24 cellular contexts compared by ENCODE assay signal in the genomic region with DNA sequence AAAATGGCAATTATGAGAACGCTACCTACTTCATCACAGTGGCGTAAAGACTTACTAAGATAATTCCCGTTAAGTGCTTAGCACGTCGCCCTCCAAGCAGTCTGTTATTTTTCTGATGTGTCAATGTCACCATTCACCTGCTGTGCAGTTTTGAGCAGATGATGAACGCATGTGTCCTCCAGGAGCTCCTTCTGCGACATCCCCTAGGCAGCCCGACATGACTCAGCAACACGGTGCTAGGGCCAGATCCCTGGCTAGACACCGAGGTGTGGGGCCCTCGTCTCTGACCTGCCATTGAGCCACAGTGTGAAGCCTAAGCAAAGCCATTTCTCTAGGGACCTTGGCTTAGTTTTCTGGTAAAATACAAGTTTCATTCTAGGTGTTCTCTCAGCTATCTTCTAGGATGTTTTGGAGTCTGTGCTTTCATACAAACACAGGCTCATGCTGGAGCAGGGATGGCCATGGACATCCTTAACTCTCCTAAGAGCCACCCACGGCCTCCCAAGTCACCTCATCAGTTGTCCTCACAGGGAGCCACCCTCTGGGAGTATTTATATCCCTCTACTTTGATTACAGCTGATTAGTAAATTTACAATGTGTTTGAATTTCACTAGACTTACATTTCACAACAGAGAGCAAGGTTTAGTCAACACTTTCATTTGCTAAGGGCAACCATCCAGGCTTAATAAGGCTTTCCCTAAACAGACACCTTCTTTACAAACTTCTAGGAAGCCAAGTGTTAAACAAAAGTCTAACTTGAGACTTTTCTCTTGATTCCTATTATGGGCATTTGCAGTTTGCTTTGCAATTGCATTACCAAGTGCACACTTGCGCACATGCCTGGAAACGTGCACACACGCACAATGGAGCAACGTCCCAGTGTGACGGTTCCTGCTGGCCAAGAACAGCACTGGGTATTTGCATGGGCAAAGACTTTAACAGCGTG.
DNase-seq lines count a peak whose midpoint lies in the region; ATAC-seq, FAIRE-seq and TF ChIP-seq lines count a peak whose summit lies in the region.
"Had no signal": no experiment of that assay in that cellular context is flagged by ENCODE, and none has a peak within 500 bp of the region (broad histone marks: within the 10 kb centered on the region; RNA-seq: fewer than 3 reads in every experiment).

No MANE protein-coding gene starts in this region.

- H3F3A ChIP-seq in MM.1S (ENCODE audit: insufficient read depth, low read length): peaks cover 21% of the 10 kb centered on the region; the same call in 1 of the 2 replicates

- no peaks in the 10 kb centered on the region for H3K9me2 ChIP-seq in MM.1S (replicated peaks; ENCODE audit: insufficient read depth, low read length)

- no peaks in the 10 kb centered on the region for H3K27me3 Mint-ChIP-seq in CD8-positive, alpha-beta memory T cell

- H3K9me1 ChIP-seq in K562 (ENCODE audit: control insufficient read depth, insufficient read depth, low read length): peaks cover 3% of the 10 kb centered on the region

- no peaks in the 10 kb centered on the region for H3K36me3 Mint-ChIP-seq in CD8-positive, alpha-beta memory T cell

- H3K27me3 ChIP-seq in BLaER1 (0 out of 2 replicates have a peak, but pooled peaks cover 6% of the 10 kb centered on the region), K562 (ENCODE audit: control insufficient read depth in 2 of 2, insufficient read depth in 2 of 2, low read length in 2 of 2) (0 out of 5 replicates have a peak, but pooled peaks cover 0 to 10% of the 10 kb centered on the region in 2 experiments), right lobe of liver (no peaks in the 10 kb centered on the region), MM.1S (replicated peaks; ENCODE audit: insufficient read depth, low read length) (no peaks in the 10 kb centered on the region)
- H3K27me3 ChIP-seq in CD8-positive, alpha-beta memory T cell (ENCODE audit: insufficient read depth, low read length, poor library complexity, severe bottlenecking): no peaks in the 10 kb centered on the region
- H3K27me3 ChIP-seq: BE2C, body of pancreas, tibial nerve had no signal

- peak overlapping the region in 3 of 8 donors; percentile 31 to 78 (median 41) for H3K27ac Mint-ChIP-seq in CD8-positive, alpha-beta memory T cell
- H3K27ac Mint-ChIP-seq: activated B cell treated with CpG ODN at 0.5 μM for 24 hours; activated naive CD4-positive, alpha-beta T cell treated with anti-CD3 and anti-CD28 coated beads for 36 hours; naive B cell; stimulated activated memory B cell treated with anti-CD40 and anti-IgM and Interleukin-4, amounts not matched to agents 10 μg/mL and 1 μg/mL and 100 μg/mL, for 72 hours had no signal

- CTCF ChIA-PET in CD8-positive, alpha-beta memory T cell (lab: Charles Lee): interaction anchor here (1.1 kb wide), 1 partner anchor 13 kb away, joined by 3 read pairs; no protein-coding TSS in a partner anchor
- CTCF ChIA-PET in K562 (lab: Yijun Ruan, JAX; ENCODE audit: low intra/inter-chr PET ratio): no interaction called here

- peak overlapping the region; percentile 86 for H3K4me2 ChIP-seq in BLaER1
- no peak overlapping the region for H3K4me2 ChIP-seq in K562 (ENCODE audit: insufficient read depth, low read length)
- no peak overlapping the region for H3K4me2 ChIP-seq in MM.1S (ENCODE audit: low read depth, low read length)

- no peak overlapping the region for H3K27ac ChIP-seq in BLaER1
- H3K27ac ChIP-seq in CD8-positive, alpha-beta memory T cell (ENCODE audit: low read depth, low read length): no peak overlapping the region
- no peak overlapping the region for H3K27ac ChIP-seq in K562 (ENCODE audit: extremely low read depth, low read depth, low read length)
- H3K27ac ChIP-seq in right lobe of liver: peak overlapping the region; percentile 48 to 80 (median 53)
- no peak overlapping the region for H3K27ac ChIP-seq in MM.1S (ENCODE audit: low read length)
- H3K27ac ChIP-seq: body of pancreas, RWPE1, tibial nerve had no signal

- H3K9me3 ChIP-seq in BLaER1 (peaks cover 9% of the 10 kb centered on the region; the same call in 1 of the 2 replicates), K562 (replicated peaks; ENCODE audit: control insufficient read depth, insufficient read depth, low read depth, low read length) (no peaks in the 10 kb centered on the region), right lobe of liver (no peaks in the 10 kb centered on the region), MM.1S (replicated peaks; ENCODE audit: insufficient read depth, low read length) (no peaks in the 10 kb centered on the region)
- no peaks in the 10 kb centered on the region for H3K9me3 ChIP-seq in CD8-positive, alpha-beta memory T cell (ENCODE audit: low read length)
- H3K9me3 ChIP-seq: BE2C, body of pancreas, tibial nerve had no signal

- no peak for TF ChIP-seq EP300 in K562 (IDR thresholded peaks at IDR 0.05; ENCODE audit: low read length)

- H3K36me3 ChIP-seq in BLaER1 (no peaks in the 10 kb centered on the region), K562 (ENCODE audit: control insufficient read depth, insufficient read depth, low read length) (no peaks in the 10 kb centered on the region), right lobe of liver (no peaks in the 10 kb centered on the region), MM.1S (replicated peaks; ENCODE audit: insufficient read depth, low read length) (no peaks in the 10 kb centered on the region)
- no peaks in the 10 kb centered on the region for H3K36me3 ChIP-seq in CD8-positive, alpha-beta memory T cell (ENCODE audit: insufficient read depth, low read length)
- H3K36me3 ChIP-seq: BE2C, tibial nerve had no signal

- H4K20me1 ChIP-seq in BLaER1 (no peaks in the 10 kb centered on the region), K562 (replicated peaks; ENCODE audit: control insufficient read depth, insufficient read depth, low read length) (no peaks in the 10 kb centered on the region; the same call in 1 of the 2 replicates), MM.1S (ENCODE audit: insufficient read depth, low read length) (no peaks in the 10 kb centered on the region)

- peak overlapping the region in 4 of 7 donors; percentile 22 to 64 (median 29) for H3K4me3 Mint-ChIP-seq in CD8-positive, alpha-beta memory T cell
- H3K4me3 Mint-ChIP-seq: activated B cell treated with CpG ODN at 0.5 μM for 24 hours; activated naive CD4-positive, alpha-beta T cell treated with anti-CD3 and anti-CD28 coated beads for 36 hours; stimulated activated memory B cell treated with anti-CD40 and anti-IgM and Interleukin-4, amounts not matched to agents 10 μg/mL and 1 μg/mL and 100 μg/mL, for 72 hours had no signal

- no peaks in the 10 kb centered on the region for H3K9me3 Mint-ChIP-seq in CD8-positive, alpha-beta memory T cell

- peaks cover 85 to 94% (median 94%) of the 10 kb centered on the region in 3 donors for H3K4me1 Mint-ChIP-seq in CD8-positive, alpha-beta memory T cell

- H3K4me1 ChIP-seq in BLaER1: peaks cover 76% of the 10 kb centered on the region
- peaks cover 66% of the 10 kb centered on the region for H3K4me1 ChIP-seq in CD8-positive, alpha-beta memory T cell (ENCODE audit: insufficient read depth, low read length)
- H3K4me1 ChIP-seq in K562 (replicated peaks in 1 of 2; ENCODE audit: control insufficient read depth in 2 of 2, insufficient read depth in 2 of 2, low read length in 2 of 2): peaks cover 4 to 22% of the 10 kb centered on the region in 2 experiments; a peak in 4 of 5 replicates
- peaks cover 0 to 22% (median 10%) of the 10 kb centered on the region in 4 donors for H3K4me1 ChIP-seq in right lobe of liver
- peaks cover 28% of the 10 kb centered on the region for H3K4me1 ChIP-seq in MM.1S (ENCODE audit: low read length)
- H3K4me1 ChIP-seq: body of pancreas had no signal

- TF ChIP-seq CTCF in K562 (IDR thresholded peaks at IDR 0.05 in 2 of 3, conservative IDR thresholded peaks at IDR 0.05 in 1 of 3; ENCODE audit: insufficient read depth in 2 of 3, low read depth in 1 of 3, low read length in 3 of 3): no peak
- TF ChIP-seq CTCF in right lobe of liver (IDR thresholded peaks at IDR 0.05): no peak
- TF ChIP-seq CTCF in MM.1S (IDR thresholded peaks at IDR 0.05; ENCODE audit: low read length): no peak

- H3K9ac ChIP-seq in BLaER1 (no peak overlapping the region), K562 (ENCODE audit: insufficient read depth in 1 of 2, low read depth in 2 of 2, low read length in 2 of 2) (no peak overlapping the region), MM.1S (ENCODE audit: low read length) (no peak overlapping the region)

- FAIRE-seq in K562 (lab: Jason Lieb, UNC): peak; percentile 35

- no TSS peak for BruUV-seq in K562 (replicated peaks; lab: Mats Ljungman, UMichigan)

- WGBS in K562 (ENCODE audit: insufficient coverage, low coverage, missing lambda C conversion rate): 38% methylated on average over 18 of the region's 18 CpGs
- 66% methylated on average over 13 of the region's 18 CpGs for WGBS in right lobe of liver (ENCODE audit: insufficient coverage, low coverage, low lambda C conversion rate, missing lambda C conversion rate)

- intact Hi-C loops in K562 (cut with micrococcal nuclease): no loop called here
- intact Hi-C loops in right lobe of liver (cut with DNase I): no loop called here

- POLR2A ChIA-PET in CD8-positive, alpha-beta memory T cell (lab: Charles Lee): no interaction called here
- POLR2A ChIA-PET in K562 (lab: Yijun Ruan, JAX): interaction anchor here (0.7 kb wide), 1 partner anchor 21 kb away, joined by 3 read pairs; no protein-coding TSS in a partner anchor

- peak; percentile 59; the same call in 2 of the 3 replicates for ATAC-seq in K562
- ATAC-seq in right lobe of liver: peak; percentile 54 to 75 (median 74)
- ATAC-seq in HG03354 (IDR thresholded peaks at IDR 0.05; ENCODE audit: poor library complexity, severe bottlenecking, unreplicated experiment): no peak
- ATAC-seq: body of pancreas; stimulated activated memory B cell treated with anti-CD40 and anti-IgM and Interleukin-4, amounts not matched to agents 10 μg/mL and 1 μg/mL and 100 μg/mL, for 72 hours had no signal

- TF ChIP-seq POLR2A in K562 (conservative IDR thresholded peaks at IDR 0.05): no peak
- TF ChIP-seq POLR2A in right lobe of liver (IDR thresholded peaks at IDR 0.05): no peak

- in situ Hi-C loops in K562 (cut with MboI): no loop called here

- DNase-seq in CD8-positive, alpha-beta memory T cell: no peak
- DNase-seq in K562 (ENCODE audit: extremely low read depth in 1 of 4, low spot score in 3 of 4): peak; percentile 31 to 50 (median 36)
- peak; percentile 54 to 85 (median 81) for DNase-seq in right lobe of liver
- DNase-seq in A172 (ENCODE audit: low spot score): no peak
- no peak for DNase-seq in SW480 (ENCODE audit: low spot score)
- DNase-seq in MM.1S: no peak
- DNase-seq: activated B cell treated with CpG ODN at 0.5 μM for 24 hours; activated naive CD4-positive, alpha-beta T cell treated with anti-CD3 and anti-CD28 coated beads for 36 hours; BE2C; body of pancreas; dermis blood vessel endothelial cell; DMS53; glutamatergic neuron; naive B cell; NCI-H1105 treated with DMSO at 0.1 percent for 48 hours; NCI-H2171 treated with DMSO at 0.1 percent for 48 hours; NCI-H82; stimulated activated CD4-positive, alpha-beta T cell treated with anti-CD3 and anti-CD28 coated beads, Interleukin-12 subunit alpha, Interleukin-12 subunit beta, amount 100 ng/mL, for 4 hours had no signal

- no peaks in the 10 kb centered on the region for H3K79me2 ChIP-seq in K562 (ENCODE audit: control insufficient read depth, insufficient read depth, low read length)
- H3K79me2 ChIP-seq in MM.1S (ENCODE audit: low read length): no peaks in the 10 kb centered on the region

- peak overlapping the region; percentile 7; the same call in 1 of the 2 replicates for H2AFZ ChIP-seq in K562 (ENCODE audit: low read depth, low read length)
- H2AFZ ChIP-seq in MM.1S (ENCODE audit: low read length): no peak overlapping the region

- no peak overlapping the region for H3K4me3 ChIP-seq in BLaER1
- no peak overlapping the region for H3K4me3 ChIP-seq in CD8-positive, alpha-beta memory T cell (ENCODE audit: low read length)
- no peak overlapping the region for H3K4me3 ChIP-seq in K562
- no peak overlapping the region for H3K4me3 ChIP-seq in right lobe of liver
- no peak overlapping the region for H3K4me3 ChIP-seq in MM.1S (ENCODE audit: low read length)
- H3K4me3 ChIP-seq: body of pancreas, lung, tibial nerve had no signal

- no peak for TF ChIP-seq RAD21 in K562 (CRISPR knock-in tag; conservative IDR thresholded peaks at IDR 0.05 in 1 of 2, IDR thresholded peaks at IDR 0.05 in 1 of 2)

Comparison
In these comparisons a context has a peak if more than half of its experiments do, and no peak if none do; other contexts are left out.
1. H3K27ac ChIP-seq: peak in right lobe of liver (3 of 3); none in BLaER1 (single experiment), CD8-positive, alpha-beta memory T cell (single experiment), K562 (single experiment) and MM.1S (single experiment).
2. DNase-seq: peak in K562 (4 of 4) and right lobe of liver (3 of 3); none in CD8-positive, alpha-beta memory T cell (0 of 5), A172 (single experiment), SW480 (single experiment) and MM.1S (single experiment).